ENCODE assay signal across 8 cellular contexts in the genomic region with DNA sequence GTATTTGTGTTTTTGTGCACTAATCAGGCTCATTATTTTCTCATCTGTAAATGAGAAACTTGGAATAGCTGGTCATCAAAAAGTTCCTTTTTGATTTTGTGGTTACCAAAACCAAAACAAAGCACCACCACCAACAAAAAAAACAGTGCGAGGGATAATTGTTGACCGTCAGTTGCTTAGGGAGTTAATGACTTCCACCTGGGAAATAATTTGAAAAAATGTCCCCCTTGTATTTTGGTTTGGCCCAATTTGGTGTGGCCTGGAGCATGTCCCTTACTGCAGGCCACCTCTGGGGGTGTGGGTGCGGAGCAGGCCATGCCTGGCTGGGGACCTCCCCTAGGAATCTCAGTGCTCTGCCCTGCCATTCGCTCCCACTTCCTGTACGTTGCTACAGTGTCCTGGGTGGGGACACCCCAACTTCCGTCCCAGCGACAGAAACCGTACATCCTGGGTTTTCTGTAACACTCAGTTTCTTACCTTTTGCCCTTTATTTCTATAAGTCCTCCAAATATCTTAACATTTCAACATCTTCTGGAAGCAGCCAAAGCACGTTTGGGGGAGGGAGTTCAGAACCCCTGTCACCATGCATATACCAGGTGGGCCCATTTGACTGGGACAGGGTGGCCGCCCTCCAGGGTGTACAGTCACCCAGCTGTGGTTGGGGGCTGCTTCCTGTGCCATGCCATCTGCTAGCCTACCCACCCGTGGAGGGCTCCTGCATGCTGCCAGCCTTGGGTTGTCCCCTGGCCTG.
DNase-seq lines count a peak whose midpoint lies in the region; ATAC-seq lines count a peak whose summit lies in the region.

No MANE protein-coding gene starts in this region.

- DNase-seq in activated CD4-positive, alpha-beta T cell treated with anti-CD3 and anti-CD28 coated beads for 48 hours: peak; percentile 40
- DNase-seq in activated CD4-positive, alpha-beta T cell treated with anti-CD3 and anti-CD28 coated beads, Interleukin-2, amount 50 U/mL, for 48 hours: no peak
- peak; percentile 52 to 59 for DNase-seq in activated T-cell treated with anti-CD3 and anti-CD28 coated beads, Interleukin-2, amount 50 U/mL, for 48 hours
- DNase-seq in stimulated activated naive CD4-positive, alpha-beta T cell treated with Interleukin-2 at 50 U/mL for 16 hours (lab: John Stamatoyannopoulos, UW): peak; percentile 36
- DNase-seq in NOMO-1 treated with DMSO at 0.1 percent for 48 hours (lab: John Stamatoyannopoulos, UW; ENCODE audit: unreplicated experiment) (no peak), NCI-H2107 (lab: John Stamatoyannopoulos, UW) (no peak)

- peak; percentile 57 for ATAC-seq in HG03039 (IDR thresholded peaks at IDR 0.05; ENCODE audit: unreplicated experiment)
- no peak for ATAC-seq in GM19455 (IDR thresholded peaks at IDR 0.05; ENCODE audit: unreplicated experiment)

Comparison
In these comparisons a context has a peak if more than half of its experiments do, and no peak if none do; other contexts are left out.
1. DNase-seq: peak in activated CD4-positive, alpha-beta T cell treated with anti-CD3 and anti-CD28 coated beads for 48 hours (single experiment), activated T-cell treated with anti-CD3 and anti-CD28 coated beads, Interleukin-2, amount 50 U/mL, for 48 hours (2 of 2) and stimulated activated naive CD4-positive, alpha-beta T cell treated with Interleukin-2 at 50 U/mL for 16 hours (single experiment); none in activated CD4-positive, alpha-beta T cell treated with anti-CD3 and anti-CD28 coated beads, Interleukin-2, amount 50 U/mL, for 48 hours (0 of 2), NOMO-1 treated with DMSO at 0.1 percent for 48 hours (single experiment) and NCI-H2107 (single experiment).